10 cellular contexts compared by ENCODE assay signal in the genomic region with DNA sequence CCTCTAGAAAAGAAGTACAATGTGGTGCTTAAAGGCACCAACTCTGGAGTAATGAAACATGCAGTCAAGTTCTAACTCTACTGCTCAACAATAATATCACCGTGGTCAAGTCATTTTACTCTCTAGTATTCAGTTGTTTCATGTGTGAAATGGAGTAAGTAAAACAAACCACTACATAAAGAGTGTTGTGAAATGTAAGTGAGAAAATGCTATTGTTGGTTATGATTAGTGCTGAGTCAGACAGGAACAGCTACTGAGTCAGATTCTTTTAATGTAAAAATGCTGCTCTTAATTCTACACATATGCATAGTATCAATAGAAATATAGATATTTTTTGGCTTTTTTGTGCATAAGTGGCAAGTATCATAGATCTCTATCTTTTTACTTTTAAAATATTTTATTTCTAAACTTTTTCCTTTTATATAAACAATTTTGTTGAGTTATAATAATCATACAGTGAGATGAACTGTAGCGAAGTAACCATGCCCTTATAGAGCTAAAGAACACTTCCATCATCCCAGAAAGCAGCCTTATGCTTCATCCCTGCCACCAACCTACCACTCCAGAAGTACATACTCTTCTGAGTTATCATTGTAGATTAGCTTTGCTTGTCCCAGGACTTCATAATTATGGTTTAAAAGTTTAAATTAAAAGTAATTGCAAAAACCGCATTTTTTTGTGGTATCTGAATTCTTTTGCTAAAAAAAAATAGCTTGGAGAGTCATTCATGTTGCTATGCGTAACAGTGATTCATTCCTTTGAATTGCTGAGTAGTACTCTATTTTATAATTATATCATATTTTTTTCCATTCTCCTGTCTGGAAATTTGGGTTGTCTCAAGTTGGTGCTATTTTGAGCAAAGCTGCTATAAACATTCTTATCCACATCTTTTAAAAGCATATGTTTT.
A peak's percentile ranks its signal among the peaks of the same experiment; 100 is the strongest.
DNase-seq lines count a peak whose midpoint lies in the region; ATAC-seq and TF ChIP-seq lines count a peak whose summit lies in the region.
"Had no signal": no experiment of that assay in that cellular context is flagged by ENCODE, and none has a peak within 500 bp of the region (broad histone marks: within the 10 kb centered on the region; RNA-seq: fewer than 3 reads in every experiment).

No MANE protein-coding gene starts in this region.

- TF ChIP-seq CTCF in DND-41 (IDR thresholded peaks at IDR 0.05; ENCODE audit: borderline replicate concordance, extremely low read depth, low read length, poor library complexity, severe bottlenecking) (no peak), OCI-LY7 (conservative IDR thresholded peaks at IDR 0.05; ENCODE audit: low read length) (no peak), fibroblast of pulmonary artery (IDR thresholded peaks at IDR 0.05; ENCODE audit: low read length, missing control alignments) (no peak), Calu3 (IDR thresholded peaks at IDR 0.05; ENCODE audit: unreplicated experiment) (no peak)

- H3K9me2 ChIP-seq in GM23248 (ENCODE audit: insufficient read depth) (no peaks in the 10 kb centered on the region), OCI-LY7 (ENCODE audit: insufficient read depth, low read length) (no peaks in the 10 kb centered on the region)

- H3K4me3 ChIP-seq in DND-41 (ENCODE audit: low read depth in 1 of 2, low read length in 2 of 2) (no peak overlapping the region), GM23248 (peak overlapping the region; percentile 26), OCI-LY7 (ENCODE audit: low read depth, low read length, poor library complexity, severe bottlenecking) (no peak overlapping the region), fibroblast of pulmonary artery (replicated peaks; ENCODE audit: low read depth, low read length) (no peak overlapping the region)
- H3K4me3 ChIP-seq: prostate gland had no signal

- no peak overlapping the region for H3K27ac Mint-ChIP-seq in Calu3 (ENCODE audit: unreplicated experiment)

- intact Hi-C loops in OCI-LY7 (cut with micrococcal nuclease; ENCODE audit: unreplicated experiment): no loop called here
- intact Hi-C loops in Calu3 (cut with micrococcal nuclease; ENCODE audit: unreplicated experiment): no loop called here

- H3K4me1 ChIP-seq in DND-41 (ENCODE audit: insufficient read depth, low read length): peaks cover 10% of the 10 kb centered on the region
- H3K4me1 ChIP-seq in GM23248 (ENCODE audit: insufficient read depth): peaks cover 15% of the 10 kb centered on the region
- peaks cover 7% of the 10 kb centered on the region for H3K4me1 ChIP-seq in OCI-LY7 (ENCODE audit: insufficient read depth, low read length, poor library complexity, severe bottlenecking)
- H3K4me1 ChIP-seq: prostate gland had no signal

- H3K27ac ChIP-seq in DND-41 (ENCODE audit: low read length) (no peak overlapping the region), GM23248 (peak overlapping the region; percentile 92), OCI-LY7 (ENCODE audit: low read depth, low read length, poor library complexity, severe bottlenecking) (no peak overlapping the region)
- H3K27ac ChIP-seq: prostate gland had no signal

- no peaks in the 10 kb centered on the region for H3K27me3 Mint-ChIP-seq in Calu3 (ENCODE audit: unreplicated experiment)

- DNase-seq in DND-41 (no peak), GM23248 (peak; percentile 89), OCI-LY7 (ENCODE audit: low spot score) (no peak), fibroblast of pulmonary artery (ENCODE audit: low read depth) (peak; percentile 78), DMS153 treated with DMSO at 0.1 percent for 48 hours (lab: John Stamatoyannopoulos, UW; ENCODE audit: unreplicated experiment) (no peak), activated gamma-delta T cell treated with Interleukin-2 at 50 U/mL for 16 hours (no peak), Calu3 (no peak), NCI-H2196 treated with DMSO at 0.1 percent for 48 hours (lab: John Stamatoyannopoulos, UW; ENCODE audit: unreplicated experiment) (no peak)
- DNase-seq: activated CD4-positive, alpha-beta T cell treated with anti-CD3 and anti-CD28 coated beads, Interleukin-2, amount 50 U/mL, for 48 hours had no signal

- in situ Hi-C loops in GM23248 (cut with MboI): no loop called here

- H3K27me3 ChIP-seq in DND-41 (ENCODE audit: insufficient read depth, low read length, poor library complexity) (no peaks in the 10 kb centered on the region), GM23248 (replicated peaks; ENCODE audit: insufficient read depth) (no peaks in the 10 kb centered on the region)

- ATAC-seq in DND-41 (ENCODE audit: insufficient read depth, low read depth): peak; percentile 59

- H2AFZ ChIP-seq in DND-41 (ENCODE audit: low read depth, low read length): no peak overlapping the region
- no peak overlapping the region for H2AFZ ChIP-seq in GM23248
- H2AFZ ChIP-seq in OCI-LY7 (ENCODE audit: low read length): peak overlapping the region; percentile 16; the same call in 1 of the 2 replicates

- H3K36me3 Mint-ChIP-seq in Calu3 (ENCODE audit: insufficient read depth, unreplicated experiment): no peaks in the 10 kb centered on the region

- H3K4me3 Mint-ChIP-seq in Calu3 (ENCODE audit: low read depth, unreplicated experiment): no peak overlapping the region

- 16 to 19% methylated on average over 4 of the region's 4 CpGs for WGBS in GM23248 (ENCODE audit: low coverage in 1 of 2, low lambda C conversion rate in 2 of 2, missing lambda C conversion rate in 2 of 2), 2 experiments

- no peaks in the 10 kb centered on the region for H3K4me1 Mint-ChIP-seq in Calu3 (ENCODE audit: low read depth, unreplicated experiment)

- no peak overlapping the region for H3K4me2 ChIP-seq in DND-41 (ENCODE audit: insufficient read depth, low read length)
- H3K4me2 ChIP-seq in GM23248 (ENCODE audit: unreplicated experiment): peak overlapping the region; percentile 71
- no peak overlapping the region for H3K4me2 ChIP-seq in OCI-LY7 (ENCODE audit: low read length)

- H3K9ac ChIP-seq in DND-41 (ENCODE audit: low read depth, low read length) (no peak overlapping the region), GM23248 (peak overlapping the region; percentile 67)

- CTCF ChIA-PET in OCI-LY7 (lab: Charles Lee; ENCODE audit: unreplicated experiment): no interaction called here
- CTCF ChIA-PET in Calu3 (lab: Charles Lee): no interaction called here

- peaks cover 21% of the 10 kb centered on the region for H3F3A ChIP-seq in GM23248 (ENCODE audit: insufficient read depth)

- BruUV-seq in OCI-LY7 (replicated peaks; lab: Mats Ljungman, UMichigan): no TSS peak
- no TSS peak for BruUV-seq in Calu3 (replicated peaks; lab: Mats Ljungman, UMichigan)

- H3K36me3 ChIP-seq in DND-41 (ENCODE audit: insufficient read depth, low read length) (no peaks in the 10 kb centered on the region), GM23248 (ENCODE audit: low read depth) (no peaks in the 10 kb centered on the region), OCI-LY7 (ENCODE audit: insufficient read depth, low read length) (peaks cover 18% of the 10 kb centered on the region; the same call in 1 of the 2 replicates)
- H3K36me3 ChIP-seq: prostate gland had no signal

- no peaks in the 10 kb centered on the region for H3K79me2 ChIP-seq in DND-41 (ENCODE audit: insufficient read depth, low read length)
- H3K79me2 ChIP-seq in GM23248 (ENCODE audit: insufficient read depth): no peaks in the 10 kb centered on the region
- no peaks in the 10 kb centered on the region for H3K79me2 ChIP-seq in OCI-LY7 (ENCODE audit: insufficient read depth, low read depth, low read length)

- peaks cover 11% of the 10 kb centered on the region for H3K9me3 ChIP-seq in DND-41 (ENCODE audit: insufficient read depth, low read length, severe bottlenecking)
- H3K9me3 ChIP-seq in GM23248 (ENCODE audit: low read depth): no peaks in the 10 kb centered on the region
- H3K9me3 ChIP-seq in OCI-LY7 (ENCODE audit: low read length): peaks cover 25% of the 10 kb centered on the region; the same call in 1 of the 2 replicates
- H3K9me3 ChIP-seq: prostate gland had no signal

- peaks cover 8% of the 10 kb centered on the region for H3K9me3 Mint-ChIP-seq in Calu3 (ENCODE audit: low read depth, unreplicated experiment)

- H4K20me1 ChIP-seq in DND-41 (ENCODE audit: insufficient read depth, low read length): no peaks in the 10 kb centered on the region
- no peaks in the 10 kb centered on the region for H4K20me1 ChIP-seq in GM23248 (ENCODE audit: insufficient read depth)
- H4K20me1 ChIP-seq in OCI-LY7 (ENCODE audit: insufficient read depth, low read length): no peaks in the 10 kb centered on the region

- POLR2A ChIA-PET in OCI-LY7 (lab: Charles Lee): interaction anchor here (0.6 to 1.2 kb wide), 4 partner anchors 125 to 261 kb away, joined by 3 to 4 read pairs (median 4); no protein-coding TSS in a partner anchor

Comparison
In these comparisons a context has a peak if more than half of its experiments do, and no peak if none do; other contexts are left out.
1. DNase-seq: peak in GM23248 (single experiment) and fibroblast of pulmonary artery (single experiment); none in DND-41 (single experiment), OCI-LY7 (single experiment), DMS153 treated with DMSO at 0.1 percent for 48 hours (single experiment), activated gamma-delta T cell treated with Interleukin-2 at 50 U/mL for 16 hours (single experiment), Calu3 (single experiment) and NCI-H2196 treated with DMSO at 0.1 percent for 48 hours (single experiment).